In the genomic region with DNA sequence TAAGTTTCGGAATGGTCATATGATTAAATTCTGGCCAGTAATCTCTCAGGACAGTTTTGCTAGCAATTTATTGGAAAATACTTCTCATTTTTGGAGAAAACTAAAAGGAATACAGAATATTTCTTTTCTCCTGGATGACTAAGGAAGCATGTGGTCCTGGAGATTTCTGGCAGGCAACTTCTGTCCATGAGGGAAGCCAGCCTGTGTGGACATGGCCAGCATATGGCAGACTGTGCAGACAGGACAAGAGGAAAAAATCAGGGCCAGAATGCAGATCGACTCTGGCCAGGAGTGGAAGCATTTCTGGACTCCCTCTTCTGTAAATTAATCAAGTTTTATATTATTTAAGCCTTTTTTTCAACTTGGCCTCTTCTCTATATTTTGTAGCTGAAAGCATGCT, we compare ENCODE assay signal across 20 cellular contexts.
"Had no signal": no experiment of that assay in that cellular context is flagged by ENCODE, and none has a peak within 500 bp of the region (broad histone marks: within the 10 kb centered on the region; RNA-seq: fewer than 3 reads in every experiment).

No MANE protein-coding gene starts in this region.

- DNase-seq: activated CD4-positive, alpha-beta T cell treated with anti-CD3 and anti-CD28 coated beads for 48 hours; activated CD4-positive, alpha-beta T cell treated with anti-CD3 and anti-CD28 coated beads, Interleukin-2, amount 50 U/mL, for 4 hours; activated CD4-positive, CD25-positive, alpha-beta regulatory T cell treated with anti-CD3 and anti-CD28 coated beads, Interleukin-2, amount 50 U/mL, for 72 hours; activated CD8-positive, alpha-beta memory T cell treated with anti-CD3 and anti-CD28 coated beads, Interleukin-2, amount 50 U/mL, for 48 hours; activated CD8-positive, alpha-beta T cell treated with anti-CD3 and anti-CD28 coated beads, Interleukin-2, amount 10 ng/mL, durations not matched to agents 7 days and 5 days; activated naive CD4-positive, alpha-beta T cell treated with anti-CD3 and anti-CD28 coated beads, Interleukin-2, amount 50 U/mL, for 16 hours; activated naive CD8-positive, alpha-beta T cell treated with anti-CD3 and anti-CD28 coated beads, Interleukin-2, amount 10 ng/mL, durations not matched to agents 7 days and 5 days; activated T-cell treated with anti-CD3 and anti-CD28 coated beads, Interleukin-2, amount 50 U/mL, for 1 hour; adrenal gland; aorta; MM.1S; NCI-H1105; NCI-H1436 treated with DMSO at 0.1 percent for 48 hours; NCI-H187; NCI-H2081; PC-3; SHP77; T-helper 17 cell; T-helper 9 cell had no signal

- H3K27me3 ChIP-seq: adrenal gland, SJSA1 had no signal

- H3K9me3 ChIP-seq: adrenal gland, SJSA1 had no signal

- H3K36me3 ChIP-seq: adrenal gland, SJSA1 had no signal

- H3K4me3 ChIP-seq: adrenal gland, SJSA1 had no signal
